ENCODE assay signal across 27 cellular contexts in genomic region chr10:117969592-117969991, GRCh38.
A peak's percentile ranks its signal among the peaks of the same experiment; 100 is the strongest.
DNase-seq lines count a peak whose midpoint lies in the region; ATAC-seq, FAIRE-seq and TF ChIP-seq lines count a peak whose summit lies in the region.
"Had no signal": no experiment of that assay in that cellular context is flagged by ENCODE, and none has a peak within 500 bp of the region (broad histone marks: within the 10 kb centered on the region; RNA-seq: fewer than 3 reads in every experiment).

No MANE protein-coding gene starts in this region.

- CTCF ChIA-PET in HEK293 (lab: Yijun Ruan, JAX) (interaction anchor here (0.6 kb wide), 1 partner anchor 55 kb away, joined by 3 read pairs; no protein-coding TSS in a partner anchor), K562 (lab: Yijun Ruan, JAX; ENCODE audit: low intra/inter-chr PET ratio) (no interaction called here), PC-3 (lab: Charles Lee) (no interaction called here)

- H3K9ac ChIP-seq in K562 (ENCODE audit: insufficient read depth in 1 of 2, low read depth in 2 of 2, low read length in 2 of 2) (no peak overlapping the region), PC-3 (ENCODE audit: low read length) (no peak overlapping the region)
- H3K9ac ChIP-seq: BLaER1 had no signal

- H3K36me3 ChIP-seq in HEK293 (ENCODE audit: control insufficient read depth in 2 of 2, insufficient read depth in 1 of 2, low read length in 2 of 2) (no peaks in the 10 kb centered on the region), WERI-Rb-1 (no peaks in the 10 kb centered on the region), K562 (ENCODE audit: control insufficient read depth, insufficient read depth, low read length) (no peaks in the 10 kb centered on the region), PC-3 (ENCODE audit: low read depth, low read length) (no peaks in the 10 kb centered on the region)
- H3K36me3 ChIP-seq: BE2C, BLaER1 had no signal

- no peak overlapping the region for H3K4me2 ChIP-seq in K562 (ENCODE audit: insufficient read depth, low read length)
- H3K4me2 ChIP-seq in PC-3 (ENCODE audit: low read length): no peak overlapping the region
- H3K4me2 ChIP-seq: BLaER1 had no signal

- H3K4me3 ChIP-seq in HEK293 (ENCODE audit: low read depth, low read length) (no peak overlapping the region), WERI-Rb-1 (ENCODE audit: low read depth, low read length) (no peak overlapping the region), K562 (no peak overlapping the region), PC-3 (ENCODE audit: low read length) (no peak overlapping the region)
- H3K4me3 ChIP-seq: BLaER1, GM12878 had no signal

- no peaks in the 10 kb centered on the region for H3K9me1 ChIP-seq in K562 (ENCODE audit: control insufficient read depth, insufficient read depth, low read length)

- POLR2A ChIA-PET in HEK293 (lab: Yijun Ruan, JAX) (no interaction called here), K562 (lab: Yijun Ruan, JAX) (no interaction called here), PC-3 (lab: Charles Lee; ENCODE audit: unreplicated experiment) (no interaction called here)

- no peak for FAIRE-seq in K562 (lab: Jason Lieb, UNC)
- FAIRE-seq: A204.1, GM12878, GM12892, GM18507, GM19239 had no signal

- no peak overlapping the region for H3K27ac ChIP-seq in HEK293 (ENCODE audit: extremely low read depth, low read depth, low read length)
- peak overlapping the region; percentile 76; the same call in 1 of the 2 replicates for H3K27ac ChIP-seq in WERI-Rb-1
- no peak overlapping the region for H3K27ac ChIP-seq in K562 (ENCODE audit: extremely low read depth, low read depth, low read length)
- no peak overlapping the region for H3K27ac ChIP-seq in PC-3 (ENCODE audit: low read length)
- H3K27ac ChIP-seq: BLaER1 had no signal

- no peak for TF ChIP-seq EP300 in K562 (IDR thresholded peaks at IDR 0.05; ENCODE audit: low read length)

- TF ChIP-seq CTCF in HEK293 (tag by site-specific recombination; IDR thresholded peaks at IDR 0.05): no peak
- no peak for TF ChIP-seq CTCF in WERI-Rb-1 (IDR thresholded peaks at IDR 0.05; ENCODE audit: low read depth, low read length)
- no peak for TF ChIP-seq CTCF in K562 (IDR thresholded peaks at IDR 0.05 in 2 of 3, conservative IDR thresholded peaks at IDR 0.05 in 1 of 3; ENCODE audit: insufficient read depth in 2 of 3, low read depth in 1 of 3, low read length in 3 of 3)
- TF ChIP-seq CTCF in PC-3 (conservative IDR thresholded peaks at IDR 0.05; ENCODE audit: low read depth, low read length): no peak

- DNase-seq in WERI-Rb-1 (no peak), K562 (ENCODE audit: extremely low read depth in 1 of 4, low spot score in 3 of 4) (no peak), PC-3 (no peak), inferior parietal cortex (ENCODE audit: extremely low spot score) (no peak)
- DNase-seq: 8988T; ACHN; BE2C; C1 segment of cervical spinal cord; CD4-positive, alpha-beta memory T cell; CD4-positive, CD25-positive, alpha-beta regulatory T cell; CD8-positive, alpha-beta memory T cell; COR-L47; DMS 273 treated with DMSO at 0.1 percent for 48 hours; DMS153; DMS53; DMS79; DND-41; EL; GDM1 had no signal

- in situ Hi-C loops in K562 (cut with MboI): no loop called here

- no peaks in the 10 kb centered on the region for H3K79me2 ChIP-seq in K562 (ENCODE audit: control insufficient read depth, insufficient read depth, low read length)
- H3K79me2 ChIP-seq in PC-3 (ENCODE audit: low read length): no peaks in the 10 kb centered on the region

- H3K27me3 ChIP-seq in WERI-Rb-1 (ENCODE audit: insufficient read depth, low read depth, severe bottlenecking) (no peaks in the 10 kb centered on the region), K562 (ENCODE audit: control insufficient read depth in 2 of 2, insufficient read depth in 2 of 2, low read length in 2 of 2) (no peaks in the 10 kb centered on the region), PC-3 (ENCODE audit: low read length) (no peaks in the 10 kb centered on the region)
- H3K27me3 ChIP-seq: BE2C, BLaER1 had no signal

- TF ChIP-seq RAD21 in K562 (CRISPR knock-in tag; conservative IDR thresholded peaks at IDR 0.05 in 1 of 2, IDR thresholded peaks at IDR 0.05 in 1 of 2): no peak

- ATAC-seq in K562: no peak
- no peak for ATAC-seq in PC-3
- ATAC-seq in GM18520 (IDR thresholded peaks at IDR 0.05; ENCODE audit: unreplicated experiment): no peak
- ATAC-seq: GM12878 had no signal

- H3K9me2 ChIP-seq in PC-3 (replicated peaks; ENCODE audit: low read length): no peaks in the 10 kb centered on the region

- peaks cover 2% of the 10 kb centered on the region; the same call in 1 of the 2 replicates for H3K4me1 ChIP-seq in HEK293 (ENCODE audit: control insufficient read depth, insufficient read depth, low read length)
- H3K4me1 ChIP-seq in K562 (replicated peaks in 1 of 2; ENCODE audit: control insufficient read depth in 2 of 2, insufficient read depth in 2 of 2, low read length in 2 of 2): peaks cover 0 to 4% of the 10 kb centered on the region in 2 experiments; a peak in 2 of 5 replicates
- no peaks in the 10 kb centered on the region for H3K4me1 ChIP-seq in PC-3 (ENCODE audit: insufficient read depth, low read length)
- H3K4me1 ChIP-seq: BE2C had no signal

- 43% methylated on average over 1 of the region's 1 CpG for WGBS in K562 (ENCODE audit: insufficient coverage, low coverage, missing lambda C conversion rate)

- H4K20me1 ChIP-seq in K562 (replicated peaks; ENCODE audit: control insufficient read depth, insufficient read depth, low read length): no peaks in the 10 kb centered on the region
- H4K20me1 ChIP-seq in PC-3 (ENCODE audit: low read length): no peaks in the 10 kb centered on the region
- H4K20me1 ChIP-seq: BLaER1 had no signal

- H3F3A ChIP-seq in PC-3 (ENCODE audit: low read length, unreplicated experiment): no peaks in the 10 kb centered on the region

- H2AFZ ChIP-seq in K562 (ENCODE audit: low read depth, low read length) (no peak overlapping the region), PC-3 (ENCODE audit: low read length) (no peak overlapping the region)

- no peak for TF ChIP-seq POLR2A in K562 (conservative IDR thresholded peaks at IDR 0.05)

- H3K9me3 ChIP-seq in HEK293 (ENCODE audit: control insufficient read depth, insufficient read depth, low read depth, low read length): no peaks in the 10 kb centered on the region
- no peaks in the 10 kb centered on the region for H3K9me3 ChIP-seq in WERI-Rb-1 (ENCODE audit: severe bottlenecking)
- no peaks in the 10 kb centered on the region for H3K9me3 ChIP-seq in K562 (replicated peaks; ENCODE audit: control insufficient read depth, insufficient read depth, low read depth, low read length)
- no peaks in the 10 kb centered on the region for H3K9me3 ChIP-seq in PC-3 (ENCODE audit: low read length)
- H3K9me3 ChIP-seq: BE2C, BLaER1 had no signal

- intact Hi-C loops in K562 (cut with micrococcal nuclease) (no loop called here), PC-3 (cut with micrococcal nuclease) (no loop called here)

- BruUV-seq in K562 (replicated peaks; lab: Mats Ljungman, UMichigan) (no TSS peak), PC-3 (replicated peaks; lab: Mats Ljungman, UMichigan) (no TSS peak)

TF ChIP-seq in HEK293, 187 proteins besides CTCF, POLR2A, EP300 and RAD21:
- TF ChIP-seq ZNF146 (tag by site-specific recombination; IDR thresholded peaks at IDR 0.05) (peak; percentile 95), ZNF626 (tag by site-specific recombination; IDR thresholded peaks at IDR 0.05) (no peak), ZNF214 (tag by site-specific recombination; IDR thresholded peaks at IDR 0.05; ENCODE audit: borderline replicate concordance) (no peak), ZNF580 (tag by site-specific recombination; IDR thresholded peaks at IDR 0.05) (peak; percentile 56; the same call in 1 of the 2 replicates)

TF ChIP-seq in K562, 482 proteins besides CTCF, POLR2A, EP300 and RAD21:
- TF ChIP-seq CBFB (CRISPR knock-in tag; IDR thresholded peaks at IDR 0.05): no peak
- TF ChIP-seq, protein P1, sequence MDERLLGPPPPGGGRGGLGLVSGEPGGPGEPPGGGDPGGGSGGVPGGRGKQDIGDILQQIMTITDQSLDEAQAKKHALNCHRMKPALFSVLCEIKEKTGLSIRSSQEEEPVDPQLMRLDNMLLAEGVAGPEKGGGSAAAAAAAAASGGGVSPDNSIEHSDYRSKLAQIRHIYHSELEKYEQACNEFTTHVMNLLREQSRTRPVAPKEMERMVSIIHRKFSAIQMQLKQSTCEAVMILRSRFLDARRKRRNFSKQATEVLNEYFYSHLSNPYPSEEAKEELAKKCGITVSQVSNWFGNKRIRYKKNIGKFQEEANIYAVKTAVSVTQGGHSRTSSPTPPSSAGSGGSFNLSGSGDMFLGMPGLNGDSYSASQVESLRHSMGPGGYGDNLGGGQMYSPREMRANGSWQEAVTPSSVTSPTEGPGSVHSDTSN (CRISPR knock-in tag; IDR thresholded peaks at IDR 0.05; ENCODE audit: low read depth): no peak
- TF ChIP-seq, protein P1 (tag; conservative IDR thresholded peaks at IDR 0.05; ENCODE audit: low read depth): no peak
- TF ChIP-seq HNRNPL (IDR thresholded peaks at IDR 0.05; ENCODE audit: low read depth, low read length): no peak
- no peak for TF ChIP-seq TAF7 (tag; IDR thresholded peaks at IDR 0.05)
- TF ChIP-seq ZNF146 (CRISPR knock-in tag; IDR thresholded peaks at IDR 0.05; ENCODE audit: unreplicated experiment): peak; percentile 87
- TF ChIP-seq RBM25 (IDR thresholded peaks at IDR 0.05; ENCODE audit: low read depth, low read length, severe bottlenecking): peak; percentile 86
TF ChIP-seq in K562: peak in this region for 2.

Comparison
In these comparisons a context has a peak if more than half of its experiments do, and no peak if none do; other contexts are left out.
1. Of the 44 proteins assayed by ChIP-seq in both K562 and HEK293: peak only in K562: none; only in HEK293: none; in both: ZNF146; in neither: 43.